10 cellular contexts compared by ENCODE assay signal in genomic region chr2:46955764-46956163, GRCh38. TPM values are rescaled to one million over a fixed set of nuclear protein-coding genes. Genes with fewer than 3 reads are reported as not detected.
DNase-seq lines count a peak whose midpoint lies in the region; ATAC-seq and TF ChIP-seq lines count a peak whose summit lies in the region.
"Had no signal": no experiment of that assay in that cellular context is flagged by ENCODE, and none has a peak within 500 bp of the region (broad histone marks: within the 10 kb centered on the region; RNA-seq: fewer than 3 reads in every experiment).

No MANE protein-coding gene starts in this region.

- in situ Hi-C loops in transverse colon (cut with MboI; ENCODE audit: low pct_ligation_motif_present in 1 of 4, low pct_unique_long_range_greater_than_20kb in 1 of 4, low sequenced_read_pairs in 3 of 4) (no loop called here), ACHN (cut with HindIII; ENCODE audit: low pct_ligation_motif_present, low pct_unique_long_range_greater_than_20kb, low sequenced_read_pairs) (no loop called here)

- peak overlapping the region; percentile 24 to 54 (median 44) for H3K27ac ChIP-seq in transverse colon

- TF ChIP-seq CTCF in nephron (IDR thresholded peaks at IDR 0.05; ENCODE audit: unreplicated experiment in 3 of 3) (no peak), transverse colon (IDR thresholded peaks at IDR 0.05) (no peak), mucosa of descending colon (IDR thresholded peaks at IDR 0.05) (no peak)

- H3K27ac Mint-ChIP-seq in activated naive CD4-positive, alpha-beta T cell treated with anti-CD3 and anti-CD28 coated beads, Interleukin-2, amount 50 U/mL, for 72 hours, result peak overlapping the region; percentile 3 to 94
- H3K27ac Mint-ChIP-seq in dendritic cell treated with granulocyte-macrophage colony-stimulating factor and Interleukin-4, amounts not matched to agents 40 ng/mL and 50 ng/mL, for 4 days, result peak overlapping the region; percentile 57
- H3K27ac Mint-ChIP-seq in nephron, result peak overlapping the region; percentile 37 to 62 (median 59)

- H3K27me3 ChIP-seq in transverse colon, result no peaks in the 10 kb centered on the region

- no peak for DNase-seq in activated naive CD4-positive, alpha-beta T cell treated with anti-CD3 and anti-CD28 coated beads, Interleukin-2, amount 50 U/mL, for 72 hours (ENCODE audit: low spot score in 2 of 2)
- no peak for DNase-seq in activated naive CD4-positive, alpha-beta T cell (lab: John Stamatoyannopoulos, UW)
- DNase-seq in transverse colon, result no peak
- DNase-seq in DMS53 (lab: John Stamatoyannopoulos, UW), result no peak
- no peak for DNase-seq in mucosa of descending colon
- no peak for DNase-seq in ACHN
- DNase-seq: activated CD8-positive, alpha-beta memory T cell treated with anti-CD3 and anti-CD28 coated beads, Interleukin-2, amount 50 U/mL, for 4 hours; midbrain had no signal

- TF ChIP-seq EP300 in transverse colon (IDR thresholded peaks at IDR 0.05; ENCODE audit: low read depth), result no peak

- peaks cover 74% of the 10 kb centered on the region for H3K4me1 Mint-ChIP-seq in dendritic cell treated with granulocyte-macrophage colony-stimulating factor and Interleukin-4, amounts not matched to agents 40 ng/mL and 50 ng/mL, for 4 days (ENCODE audit: low read depth)
- peaks cover 8% of the 10 kb centered on the region for H3K4me1 Mint-ChIP-seq in nephron

- intact Hi-C loops in dendritic cell treated with granulocyte-macrophage colony-stimulating factor and Interleukin-4, amounts not matched to agents 40 ng/mL and 50 ng/mL, for 4 days (cut with micrococcal nuclease), result no loop called here
- intact Hi-C loops in transverse colon (cut with DNase I; ENCODE audit: low total_unique reads), result no loop called here
- intact Hi-C loops in mucosa of descending colon (cut with DNase I, micrococcal nuclease), result no loop called here

- H3K4me3 ChIP-seq in transverse colon (no peak overlapping the region), mucosa of descending colon (no peak overlapping the region)

- TF ChIP-seq POLR2A in transverse colon (IDR thresholded peaks at IDR 0.05), result no peak

- H3K4me1 ChIP-seq in transverse colon, result peaks cover 5 to 12% (median 7%) of the 10 kb centered on the region in 4 donors
- no peaks in the 10 kb centered on the region for H3K4me1 ChIP-seq in mucosa of descending colon (ENCODE audit: low read depth)

- H3K36me3 Mint-ChIP-seq in activated naive CD4-positive, alpha-beta T cell treated with anti-CD3 and anti-CD28 coated beads, Interleukin-2, amount 50 U/mL, for 72 hours, result peaks cover 21 to 36% of the 10 kb centered on the region in 2 donors
- H3K36me3 Mint-ChIP-seq in dendritic cell treated with granulocyte-macrophage colony-stimulating factor and Interleukin-4, amounts not matched to agents 40 ng/mL and 50 ng/mL, for 4 days (ENCODE audit: low read depth), result peaks cover 100% of the 10 kb centered on the region
- H3K36me3 Mint-ChIP-seq in nephron (ENCODE audit: low read depth), result peaks cover 60% of the 10 kb centered on the region

- no peak for ATAC-seq in activated naive CD4-positive, alpha-beta T cell treated with anti-CD3 and anti-CD28 coated beads, Interleukin-2, amount 50 U/mL, for 72 hours
- ATAC-seq in mucosa of descending colon, result no peak

- H3K27me3 Mint-ChIP-seq in dendritic cell treated with granulocyte-macrophage colony-stimulating factor and Interleukin-4, amounts not matched to agents 40 ng/mL and 50 ng/mL, for 4 days, result no peaks in the 10 kb centered on the region
- no peaks in the 10 kb centered on the region for H3K27me3 Mint-ChIP-seq in nephron (ENCODE audit: low read depth)

- H3K9me3 Mint-ChIP-seq in activated naive CD4-positive, alpha-beta T cell treated with anti-CD3 and anti-CD28 coated beads, Interleukin-2, amount 50 U/mL, for 72 hours, result no peaks in the 10 kb centered on the region
- H3K9me3 Mint-ChIP-seq in dendritic cell treated with granulocyte-macrophage colony-stimulating factor and Interleukin-4, amounts not matched to agents 40 ng/mL and 50 ng/mL, for 4 days, result no peaks in the 10 kb centered on the region
- H3K9me3 Mint-ChIP-seq in nephron, result no peaks in the 10 kb centered on the region

- H3K4me3 Mint-ChIP-seq in dendritic cell treated with granulocyte-macrophage colony-stimulating factor and Interleukin-4, amounts not matched to agents 40 ng/mL and 50 ng/mL, for 4 days, result no peak overlapping the region
- H3K4me3 Mint-ChIP-seq in nephron, result no peak overlapping the region

- WGBS in transverse colon (ENCODE audit: low coverage in 1 of 2), 2 donors, result 98% methylated on average over 4 of the region's 4 CpGs; no CpG with 5 or more reads in 1 of the 2 donors

- peaks cover 0 to 10% (median 2%) of the 10 kb centered on the region in 4 donors for H3K36me3 ChIP-seq in transverse colon
- H3K36me3 ChIP-seq in mucosa of descending colon (ENCODE audit: low read depth), result peaks cover 6% of the 10 kb centered on the region

- H3K9me3 ChIP-seq in transverse colon (no peaks in the 10 kb centered on the region), mucosa of descending colon (no peaks in the 10 kb centered on the region)

RNA-seq across cellular contexts. Expression of gene TTC7A, which starts 14.7 kb away (rescaled TPM):
- total RNA-seq in activated naive CD4-positive, alpha-beta T cell treated with anti-CD3 and anti-CD28 coated beads, Interleukin-2, amount 50 U/mL, for 72 hours, result 10 to 100 TPM; 32.9 to 66.6 TPM
- total RNA-seq in transverse colon, result 100 to 1,000 TPM in 1 of 4 donors, 10 to 100 TPM in 3; 40.2 to 212 (median 51.2) TPM
- total RNA-seq in mucosa of descending colon, result 10 to 100 TPM; 26.4 to 36.3 (median 34.5) TPM

RNA-seq across cellular contexts. Expression of gene MCFD2, which starts 40.2 kb away (rescaled TPM):
- total RNA-seq in activated naive CD4-positive, alpha-beta T cell treated with anti-CD3 and anti-CD28 coated beads, Interleukin-2, amount 50 U/mL, for 72 hours, result 10 to 100 TPM; 25.6 to 50.7 TPM
- 10 to 100 TPM; 14.5 to 40.1 (median 26.8) TPM for total RNA-seq in transverse colon
- 10 to 100 TPM; 34.7 to 77.3 (median 49.5) TPM for total RNA-seq in mucosa of descending colon
